9 cellular contexts compared by ENCODE assay signal in genomic region chr21:37207441-37208009, GRCh38. TPM values are rescaled to one million over a fixed set of nuclear protein-coding genes. Genes with fewer than 3 reads are reported as not detected.
A peak's percentile ranks its signal among the peaks of the same experiment; 100 is the strongest.
DNase-seq lines count a peak whose midpoint lies in the region; ATAC-seq, FAIRE-seq and TF ChIP-seq lines count a peak whose summit lies in the region.
"Had no signal": no experiment of that assay in that cellular context is flagged by ENCODE, and none has a peak within 500 bp of the region (broad histone marks: within the 10 kb centered on the region; RNA-seq: fewer than 3 reads in every experiment).

No MANE protein-coding gene starts in this region.

- H3K27ac ChIP-seq in GM12878 (ENCODE audit: control insufficient read depth, insufficient read depth), result peak overlapping the region; percentile 96
- H3K27ac ChIP-seq: VCaP had no signal

- peak; percentile 64 for ATAC-seq in GM18502 (IDR thresholded peaks at IDR 0.05; ENCODE audit: poor library complexity, unreplicated experiment)
- peak; percentile 37 for ATAC-seq in GM21526 (IDR thresholded peaks at IDR 0.05; ENCODE audit: low FRiP score, unreplicated experiment)
- ATAC-seq in GM12878, result peak; percentile 73

- H3K79me2 ChIP-seq in GM12878 (ENCODE audit: control insufficient read depth, insufficient read depth, low read length), result no peaks in the 10 kb centered on the region

- peak overlapping the region; percentile 86 for H3K9ac ChIP-seq in GM12878 (ENCODE audit: control insufficient read depth, insufficient read depth, low read length)

- TF ChIP-seq POLR2A in GM12878 (IDR thresholded peaks at IDR 0.05; ENCODE audit: low read depth, low read length), result peak; percentile 48; the same call in 1 of the 2 replicates

- no peaks in the 10 kb centered on the region for H3K27me3 Mint-ChIP-seq in progenitor cell of endocrine pancreas

- no peaks in the 10 kb centered on the region for H4K20me1 ChIP-seq in GM12878 (ENCODE audit: control insufficient read depth, insufficient read depth)

- H3K27ac Mint-ChIP-seq in progenitor cell of endocrine pancreas, result no peak overlapping the region

- no peaks in the 10 kb centered on the region; the same call in 2 of the 3 replicates for H3K9me3 ChIP-seq in GM12878 (replicated peaks; ENCODE audit: control insufficient read depth, insufficient read depth, low read length)

- in situ Hi-C loops in GM12878 (cut with MboI), result no loop called here

- peaks cover 25% of the 10 kb centered on the region for H3K36me3 Mint-ChIP-seq in progenitor cell of endocrine pancreas (ENCODE audit: insufficient read depth)

- peaks cover 40% of the 10 kb centered on the region for H3K4me1 ChIP-seq in GM12878 (ENCODE audit: control insufficient read depth, insufficient read depth, low read length)

- no peaks in the 10 kb centered on the region for H3K27me3 ChIP-seq in GM12878 (replicated peaks in 1 of 2; ENCODE audit: control insufficient read depth in 2 of 2, insufficient read depth in 2 of 2, low read length in 1 of 2)

- H3K9me3 Mint-ChIP-seq in progenitor cell of endocrine pancreas (ENCODE audit: low read depth), result peaks cover 6% of the 10 kb centered on the region

- 0% methylated on average over 6 of the region's 6 CpGs for WGBS in GM12878 (ENCODE audit: insufficient coverage, insufficient replicate concordance, low lambda C conversion rate, missing lambda C conversion rate)

- no peak for TF ChIP-seq CTCF in GM12878 (IDR thresholded peaks at IDR 0.05 in 2 of 3, conservative IDR thresholded peaks at IDR 0.05 in 1 of 3; ENCODE audit: control insufficient read depth in 2 of 3, extremely low read depth in 1 of 3, insufficient read depth in 1 of 3, low read depth in 3 of 3, low read length in 3 of 3)
- TF ChIP-seq CTCF in progenitor cell of endocrine pancreas (IDR thresholded peaks at IDR 0.05; ENCODE audit: unreplicated experiment), result no peak

- no peak for TF ChIP-seq RAD21 in GM12878 (IDR thresholded peaks at IDR 0.05; ENCODE audit: insufficient read depth, low read depth, low read length)

- H2AFZ ChIP-seq in GM12878 (ENCODE audit: control insufficient read depth, low read depth, low read length), result peak overlapping the region; percentile 87

- no peak overlapping the region for H3K4me3 Mint-ChIP-seq in progenitor cell of endocrine pancreas (ENCODE audit: low read depth)
- H3K4me3 Mint-ChIP-seq: nephron had no signal

- TF ChIP-seq EP300 in GM12878 (IDR thresholded peaks at IDR 0.05; ENCODE audit: borderline replicate concordance in 1 of 2, control insufficient read depth in 1 of 2, low read depth in 2 of 2, low read length in 2 of 2), result 0 out of 4 replicates have a peak, but pooled peaks of 1 of the 2 experiments have one; percentile 36

- RAD21 ChIA-PET in GM12878 (lab: Charles Lee; ENCODE audit: unreplicated experiment), result interaction anchor here (1.0 to 2.3 kb wide), 9 partner anchors 8 to 161 kb away, joined by 3 to 13 read pairs (median 6); partner anchors contain the start of gene VPS26C

- POLR2A ChIA-PET in GM12878 (lab: Charles Lee), result interaction anchor here (0.7 to 2.4 kb wide), 8 partner anchors 13 to 200 kb away, joined by 3 to 12 read pairs (median 4); partner anchors contain the start of gene VPS26C

- peaks cover 0 to 6% of the 10 kb centered on the region in 2 experiments; a peak in 1 of 4 replicates for H3K36me3 ChIP-seq in GM12878 (ENCODE audit: control insufficient read depth in 2 of 2, insufficient read depth in 2 of 2, low read length in 1 of 2)

- intact Hi-C loops in GM12878 (cut with micrococcal nuclease; ENCODE audit: unreplicated experiment), result loop anchor here (2.0 to 5.0 kb wide), 2 partner anchors 50 to 159 kb away; partner anchors contain the start of gene DYRK1A

- H3K4me2 ChIP-seq in GM12878 (ENCODE audit: control insufficient read depth, insufficient read depth), result peak overlapping the region; percentile 99

- peak; percentile 21 for DNase-seq in HT1080 (ENCODE audit: low read depth)
- peak; percentile 82 for DNase-seq in GM12878 (ENCODE audit: low read depth, low spot score)
- peak; percentile 85 for DNase-seq in myocyte (ENCODE audit: low read depth)
- no peak for DNase-seq in progenitor cell of endocrine pancreas (ENCODE audit: low spot score, unreplicated experiment)
- no peak for DNase-seq in stimulated activated naive CD4-positive, alpha-beta T cell (lab: John Stamatoyannopoulos, UW)

- SMC1A ChIA-PET in GM12878 (lab: Charles Lee; ENCODE audit: uncharacterized antibody, unreplicated experiment), result interaction anchor here (0.6 to 3.7 kb wide), 16 partner anchors 13 to 240 kb away, joined by 3 to 15 read pairs (median 5); partner anchors contain the start of gene VPS26C

- H3K4me3 ChIP-seq in GM12878, result peak overlapping the region; percentile 43

- CTCF ChIA-PET in GM12878 (lab: Yijun Ruan, JAX), result interaction anchor here (0.8 to 2.1 kb wide), 11 partner anchors 10 to 294 kb away, joined by 3 to 5 read pairs (median 4); partner anchors contain the start of gene VPS26C

- no peak for FAIRE-seq in GM12878 (lab: Jason Lieb, UNC)

- TSS peak; percentile 81 for BruUV-seq in GM12878 (replicated peaks; lab: Mats Ljungman, UMichigan)

- peaks cover 9% of the 10 kb centered on the region for H3K4me1 Mint-ChIP-seq in progenitor cell of endocrine pancreas (ENCODE audit: low read depth)
- H3K4me1 Mint-ChIP-seq: nephron had no signal

TF ChIP-seq in GM12878, 131 proteins besides CTCF, POLR2A, EP300 and RAD21 (continues in another document):
- TF ChIP-seq USF1 (IDR thresholded peaks at IDR 0.05; ENCODE audit: borderline replicate concordance, extremely low read length, insufficient read depth, low read depth, low read length) (no peak), ATF7 (IDR thresholded peaks at IDR 0.05; ENCODE audit: low read depth) (peak; percentile 41; the same call in 1 of the 2 replicates), IKZF1 (conservative IDR thresholded peaks at IDR 0.05) (peak; percentile 90), KAT2A (conservative IDR thresholded peaks at IDR 0.05; ENCODE audit: control insufficient read depth, low read depth, low read length) (no peak), TBL1XR1 (IDR thresholded peaks at IDR 0.05; ENCODE audit: low read depth, low read length) (no peak; the same call in 1 of the 2 replicates), TARDBP (IDR thresholded peaks at IDR 0.05; ENCODE audit: borderline replicate concordance) (no peak), CREM (IDR thresholded peaks at IDR 0.05; ENCODE audit: low read depth) (0 out of 2 replicates have a peak, but pooled peaks have one; percentile 55), TCF7 (IDR thresholded peaks at IDR 0.05; ENCODE audit: borderline replicate concordance) (peak; percentile 51; the same call in 1 of the 2 replicates), CHD2 (IDR thresholded peaks at IDR 0.05; ENCODE audit: borderline replicate concordance, low read depth, low read length) (no peak), HDGF (IDR thresholded peaks at IDR 0.05) (peak; percentile 25; the same call in 1 of the 2 replicates), ZNF207 (IDR thresholded peaks at IDR 0.05; ENCODE audit: borderline replicate concordance) (0 out of 2 replicates have a peak, but pooled peaks have one; percentile 8), NKRF (conservative IDR thresholded peaks at IDR 0.05) (0 out of 2 replicates have a peak, but pooled peaks have one; percentile 22), DPF2 (IDR thresholded peaks at IDR 0.05) (peak; percentile 72)

RNA-seq across cellular contexts. Expression of gene VPS26C, which starts 59.6 kb away (rescaled TPM):
- total RNA-seq in HT1080 (2014; rRNA removed; shearing (Covaris generic)), result 54.6 and 74.5 TPM in 2 replicates
- polyA plus RNA-seq in HT1080 (2015; cell fraction: cytosol; rRNA removed), result 48.2 and 55.2 TPM in 2 replicates
- 36.5 and 43.3 TPM in 2 replicates for polyA plus RNA-seq in HT1080 (2015; cell fraction: nucleus; rRNA removed)
- 140 and 151 TPM in 2 replicates for total RNA-seq in GM12878 (2013; cell fraction: nucleolus; rRNA removed)
- total RNA-seq in GM12878 (2014; rRNA removed) (58.1 and 64.9 TPM in 2 replicates), GM12878 (2014; rRNA removed; fragmentation: Illumina TruSeq; extraction: Trizol) (49.5 and 49.9 TPM in 2 replicates), GM12878 (2021) (42.9 and 47.9 TPM in 2 replicates), myocyte (50.2 and 68.5 TPM in 2 replicates), progenitor cell of endocrine pancreas (38.7 and 42.3 TPM in 2 replicates)
- polyA plus RNA-seq in GM12878 (2011; ENCODE audit: low read depth), result 34.7 TPM
- polyA plus RNA-seq in GM12878 (2011; rRNA removed) (65.1 and 67.0 TPM in 2 replicates), GM12878 (2014; fragmentation: Illumina TruSeq; extraction: Trizol) (55.1 and 56.9 TPM in 2 replicates), GM12878 (2014; fragmentation: Nextera tagmentation; extraction: Ambion mirVana) (10 to 100 TPM; 36.8 to 39.6 TPM), GM12878 (2014; rRNA removed) (48.0 and 55.5 TPM in 2 replicates), GM12878 (2016; fragmentation: Nextera tagmentation; extraction: Ambion mirVana) (10 to 100 TPM; 32.5 to 41.5 TPM)
- polyA plus RNA-seq in GM12878 (2011; cell fraction: cytosol; rRNA removed), result 61.5 and 64.4 TPM in 2 replicates
- polyA plus RNA-seq in GM12878 (2011; cell fraction: nucleus; rRNA removed), result 39.2 and 43.9 TPM in 2 replicates
- 39.6 and 42.4 TPM in 2 replicates for polyA plus RNA-seq in GM12878 (2012)
- polyA minus RNA-seq in GM12878 (2011; rRNA and poly(A)+ RNA removed), result 50.7 and 54.3 TPM in 2 replicates
- 25.3 and 28.4 TPM in 2 replicates for polyA minus RNA-seq in GM12878 (2011; cell fraction: cytosol; rRNA and poly(A)+ RNA removed)
- polyA minus RNA-seq in GM12878 (2011; cell fraction: nucleus; rRNA and poly(A)+ RNA removed), result 24.1 and 34.9 TPM in 2 replicates
- 44.9 TPM for polyA plus RNA-seq in myocyte (2012)

Comparison
In these comparisons a context has a peak if more than half of its experiments do, and no peak if none do; other contexts are left out.
1. DNase-seq: peak in HT1080 (single experiment), GM12878 (single experiment) and myocyte (single experiment); none in progenitor cell of endocrine pancreas (single experiment) and stimulated activated naive CD4-positive, alpha-beta T cell (0 of 6).
2. Peak in every context shown above with its lines, with median percentiles within 50 percentile points of each other: ATAC-seq.